ENCODE assay signal across 19 cellular contexts in the genomic region with DNA sequence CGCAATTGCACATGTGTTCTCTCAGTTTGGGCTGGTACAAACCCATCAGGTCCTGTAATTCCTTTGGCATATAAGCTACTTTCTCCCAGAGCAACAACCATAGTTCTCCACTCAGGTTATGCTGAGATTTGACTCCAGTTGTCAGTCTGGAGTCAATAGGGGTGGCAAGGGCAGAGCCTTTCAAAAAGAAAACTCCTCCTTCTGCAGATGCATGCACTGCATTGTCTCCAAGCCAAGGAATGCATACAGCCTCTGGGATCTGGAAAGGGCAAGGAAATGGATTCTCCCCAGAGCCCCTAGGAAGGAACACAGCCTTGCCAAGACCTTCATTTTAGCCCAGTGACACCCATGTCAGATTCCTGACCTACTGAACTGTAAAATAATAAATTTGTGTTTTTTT. TPM values are rescaled to one million over a fixed set of nuclear protein-coding genes. Genes with fewer than 3 reads are reported as not detected.
DNase-seq lines count a peak whose midpoint lies in the region; ATAC-seq and TF ChIP-seq lines count a peak whose summit lies in the region.
"Had no signal": no experiment of that assay in that cellular context is flagged by ENCODE, and none has a peak within 500 bp of the region (broad histone marks: within the 10 kb centered on the region; RNA-seq: fewer than 3 reads in every experiment).

No MANE protein-coding gene starts in this region.

- no peak for ATAC-seq in left colon

- intact Hi-C loops in left colon (cut with DNase I, micrococcal nuclease) = no loop called here

- peaks cover 14% of the 10 kb centered on the region for H3K9me3 Mint-ChIP-seq in activated naive CD4-positive, alpha-beta T cell treated with anti-CD3 and anti-CD28 coated beads, Interleukin-2, amount 10 ng/mL, durations not matched to agents 7 days and 5 days
- H3K9me3 Mint-ChIP-seq: IgD-negative memory B cell had no signal

- no peak overlapping the region for H2BK120ac ChIP-seq in neuronal stem cell (ENCODE audit: low read depth, low read length)

- H3K4me2 ChIP-seq in Loucy (ENCODE audit: low read depth, low read length, poor library complexity, severe bottlenecking) (peak overlapping the region; percentile 82), neuronal stem cell (ENCODE audit: insufficient read depth, low read length, poor library complexity, severe bottlenecking) (no peak overlapping the region)
- H3K4me2 ChIP-seq: BLaER1 treated with 17β-estradiol and CSF1 and Interleukin-3, amounts not matched to agents 10 nM and 100 nM; PC-9 had no signal

- CTCF ChIA-PET in activated naive CD4-positive, alpha-beta T cell treated with anti-CD3 and anti-CD28 coated beads, Interleukin-2, amount 10 ng/mL, durations not matched to agents 7 days and 5 days (lab: Charles Lee) = interaction anchor here (0.9 to 2.6 kb wide), 5 partner anchors 34 to 165 kb away, joined by 3 to 13 read pairs (median 6); no protein-coding TSS in a partner anchor

- H3K4me1 ChIP-seq in Loucy (ENCODE audit: insufficient read depth, low read length, poor library complexity, severe bottlenecking) = peaks cover 54% of the 10 kb centered on the region
- peaks cover 0 to 3% of the 10 kb centered on the region in 2 donors for H3K4me1 ChIP-seq in neuronal stem cell (ENCODE audit: control insufficient read depth in 2 of 2, insufficient read depth in 1 of 2, low read depth in 1 of 2, low read length in 2 of 2)

- H2BK15ac ChIP-seq in neuronal stem cell (ENCODE audit: low read length) = no peak overlapping the region

- peaks cover 6% of the 10 kb centered on the region; the same call in 1 of the 2 replicates for H3F3A ChIP-seq in Loucy (ENCODE audit: low read depth)

- WGBS in neuronal stem cell (ENCODE audit: extremely low coverage in 2 of 2, insufficient read length in 2 of 2, insufficient replicate concordance in 1 of 2), 2 donors = no CpG with 5 or more reads among the region's 1 CpG

- no peak overlapping the region for H3K18ac ChIP-seq in neuronal stem cell (ENCODE audit: low read length)

- H3K27me3 ChIP-seq in Loucy (ENCODE audit: insufficient read depth, low read length, poor library complexity, severe bottlenecking) (no peaks in the 10 kb centered on the region), neuronal stem cell (ENCODE audit: control insufficient read depth in 3 of 3, insufficient read depth in 3 of 3, low read depth in 1 of 3, low read length in 3 of 3) (no peaks in the 10 kb centered on the region)
- H3K27me3 ChIP-seq: BLaER1 treated with 17β-estradiol and CSF1 and Interleukin-3, amounts not matched to agents 10 nM and 100 nM; MG63 had no signal

- H2AK5ac ChIP-seq in neuronal stem cell (ENCODE audit: low read depth, low read length) = no peak overlapping the region

- H3K23ac ChIP-seq in neuronal stem cell (ENCODE audit: low read depth, low read length, poor library complexity) = no peak overlapping the region

- H3K4me3 Mint-ChIP-seq in activated naive CD4-positive, alpha-beta T cell treated with anti-CD3 and anti-CD28 coated beads, Interleukin-2, amount 10 ng/mL, durations not matched to agents 7 days and 5 days = no peak overlapping the region
- H3K4me3 Mint-ChIP-seq: IgD-negative memory B cell had no signal

- H3K36me3 ChIP-seq in Loucy (ENCODE audit: insufficient read depth, low read length) = no peaks in the 10 kb centered on the region
- no peaks in the 10 kb centered on the region for H3K36me3 ChIP-seq in neuronal stem cell (replicated peaks in 1 of 2; ENCODE audit: control insufficient read depth in 2 of 2, insufficient read depth in 2 of 2, low read length in 2 of 2)
- H3K36me3 ChIP-seq: BLaER1 treated with 17β-estradiol and CSF1 and Interleukin-3, amounts not matched to agents 10 nM and 100 nM; MG63 had no signal

- no peak overlapping the region for H4K8ac ChIP-seq in neuronal stem cell (ENCODE audit: low read depth, low read length)

- TF ChIP-seq CTCF in Loucy (conservative IDR thresholded peaks at IDR 0.05; ENCODE audit: low read length) = no peak

- H3K36me3 Mint-ChIP-seq in activated naive CD4-positive, alpha-beta T cell treated with anti-CD3 and anti-CD28 coated beads, Interleukin-2, amount 10 ng/mL, durations not matched to agents 7 days and 5 days = peaks cover 30% of the 10 kb centered on the region
- H3K36me3 Mint-ChIP-seq: IgD-negative memory B cell had no signal

- H3K4me1 Mint-ChIP-seq in activated naive CD4-positive, alpha-beta T cell treated with anti-CD3 and anti-CD28 coated beads, Interleukin-2, amount 10 ng/mL, durations not matched to agents 7 days and 5 days = peaks cover 68% of the 10 kb centered on the region
- H3K4me1 Mint-ChIP-seq: IgD-negative memory B cell had no signal

- no peaks in the 10 kb centered on the region for H3K9me2 ChIP-seq in Loucy (replicated peaks; ENCODE audit: low read depth, low read length)

- H2AFZ ChIP-seq in Loucy (ENCODE audit: low read length) (peak overlapping the region; percentile 16; the same call in 1 of the 2 replicates), neuronal stem cell (ENCODE audit: low read length) (no peak overlapping the region)
- H2AFZ ChIP-seq: PC-9 had no signal

- H3K79me2 ChIP-seq in Loucy (ENCODE audit: insufficient read depth, low read length) = no peaks in the 10 kb centered on the region

- no peaks in the 10 kb centered on the region for H4K20me1 ChIP-seq in Loucy (ENCODE audit: insufficient read depth, low read length, poor library complexity, severe bottlenecking)
- H4K20me1 ChIP-seq: BLaER1 treated with 17β-estradiol and CSF1 and Interleukin-3, amounts not matched to agents 10 nM and 100 nM had no signal

- DNase-seq in activated naive CD4-positive, alpha-beta T cell treated with anti-CD3 and anti-CD28 coated beads, Interleukin-2, amount 10 ng/mL, durations not matched to agents 7 days and 5 days = no peak
- no peak for DNase-seq in activated naive CD4-positive, alpha-beta T cell (lab: John Stamatoyannopoulos, UW)
- peak; percentile 3 for DNase-seq in iPS DF 19.7 (ENCODE audit: low read depth, low spot score)
- DNase-seq in neuronal stem cell (ENCODE audit: low spot score) = peak; percentile 5
- DNase-seq in medulla oblongata (ENCODE audit: extremely low spot score) = no peak
- no peak for DNase-seq in RPMI8226
- DNase-seq in left colon = no peak
- DNase-seq: DMS79 treated with DMSO at 0.1 percent for 48 hours, Karpas-422, MG63, NCI-H1048, NCI-H1436, NCI-H1930, NCI-H226, NCI-H524 treated with DMSO at 0.1 percent for 48 hours, PC-9 had no signal

- H3K79me1 ChIP-seq in neuronal stem cell (ENCODE audit: low read depth, low read length) = no peaks in the 10 kb centered on the region

- no peak overlapping the region for H3K27ac ChIP-seq in neuronal stem cell (replicated peaks; ENCODE audit: low read length)
- H3K27ac ChIP-seq: BLaER1 treated with 17β-estradiol and CSF1 and Interleukin-3, amounts not matched to agents 10 nM and 100 nM; PC-9 had no signal

- no peaks in the 10 kb centered on the region for H3K9me3 ChIP-seq in Loucy (ENCODE audit: insufficient read depth, low read depth, low read length)
- no peaks in the 10 kb centered on the region for H3K9me3 ChIP-seq in neuronal stem cell (replicated peaks in 1 of 2; ENCODE audit: control insufficient read depth in 2 of 2, insufficient read depth in 1 of 2, low read depth in 1 of 2, low read length in 2 of 2)
- H3K9me3 ChIP-seq: MG63 had no signal

- H3K9ac ChIP-seq in Loucy (ENCODE audit: low read depth, low read length, poor library complexity, severe bottlenecking) (peak overlapping the region; percentile 69), neuronal stem cell (ENCODE audit: low read depth, low read length, poor library complexity) (no peak overlapping the region)
- H3K9ac ChIP-seq: BLaER1 treated with 17β-estradiol and CSF1 and Interleukin-3, amounts not matched to agents 10 nM and 100 nM had no signal

- no peak overlapping the region for H2BK12ac ChIP-seq in neuronal stem cell (ENCODE audit: low read length)

- no peak overlapping the region for H3K4me3 ChIP-seq in Loucy (ENCODE audit: low read length, poor library complexity, severe bottlenecking)
- H3K4me3 ChIP-seq in neuronal stem cell (ENCODE audit: low read length in 2 of 2) = no peak overlapping the region
- H3K4me3 ChIP-seq: BLaER1 treated with 17β-estradiol and CSF1 and Interleukin-3, amounts not matched to agents 10 nM and 100 nM; MG63; PC-9 had no signal

- no peak overlapping the region for H4K91ac ChIP-seq in neuronal stem cell (ENCODE audit: low read depth, low read length, poor library complexity)

- no peak overlapping the region for H3K4ac ChIP-seq in neuronal stem cell (ENCODE audit: low read length)

- H3K27me3 Mint-ChIP-seq in activated naive CD4-positive, alpha-beta T cell treated with anti-CD3 and anti-CD28 coated beads, Interleukin-2, amount 10 ng/mL, durations not matched to agents 7 days and 5 days = peaks cover 4% of the 10 kb centered on the region

- no peak overlapping the region for H2BK5ac ChIP-seq in neuronal stem cell (ENCODE audit: low read length)

- peak overlapping the region; percentile 38 for H3K27ac Mint-ChIP-seq in activated naive CD4-positive, alpha-beta T cell treated with anti-CD3 and anti-CD28 coated beads, Interleukin-2, amount 10 ng/mL, durations not matched to agents 7 days and 5 days
- H3K27ac Mint-ChIP-seq: IgD-negative memory B cell had no signal

- no peak overlapping the region for H3K14ac ChIP-seq in neuronal stem cell (ENCODE audit: low read length)

RNA-seq across cellular contexts. Expression of a gene that starts 31.0 kb away (rescaled TPM):
- polyA plus RNA-seq in neuronal stem cell (2013, experiment 1 of 2) = not detected
- polyA plus RNA-seq in neuronal stem cell (2013, experiment 2 of 2) = not detected
- 10 to 100 TPM in 1 of 2 donors, 1 to 10 TPM in 1; 3.9 to 17.6 TPM for total RNA-seq in left colon
- total RNA-seq: PC-9 had no signal

RNA-seq across cellular contexts. Expression of a gene that starts 47.4 kb away (rescaled TPM):
- polyA plus RNA-seq in neuronal stem cell (2013, experiment 1 of 2) = 0.04 TPM
- polyA plus RNA-seq in neuronal stem cell (2013, experiment 2 of 2) = 0.03 TPM
- 1 to 10 TPM in 1 of 2 donors, not detected in 1; 2.3 TPM for total RNA-seq in left colon
- total RNA-seq: PC-9 had no signal

Comparison
In these comparisons a context has a peak if more than half of its experiments do, and no peak if none do; other contexts are left out.
1. DNase-seq: peak in iPS DF 19.7 (single experiment) and neuronal stem cell (single experiment); none in activated naive CD4-positive, alpha-beta T cell treated with anti-CD3 and anti-CD28 coated beads, Interleukin-2, amount 10 ng/mL, durations not matched to agents 7 days and 5 days (single experiment), activated naive CD4-positive, alpha-beta T cell (0 of 4), medulla oblongata (single experiment), RPMI8226 (single experiment) and left colon (0 of 2).